12 cellular contexts compared by ENCODE assay signal in the genomic region with DNA sequence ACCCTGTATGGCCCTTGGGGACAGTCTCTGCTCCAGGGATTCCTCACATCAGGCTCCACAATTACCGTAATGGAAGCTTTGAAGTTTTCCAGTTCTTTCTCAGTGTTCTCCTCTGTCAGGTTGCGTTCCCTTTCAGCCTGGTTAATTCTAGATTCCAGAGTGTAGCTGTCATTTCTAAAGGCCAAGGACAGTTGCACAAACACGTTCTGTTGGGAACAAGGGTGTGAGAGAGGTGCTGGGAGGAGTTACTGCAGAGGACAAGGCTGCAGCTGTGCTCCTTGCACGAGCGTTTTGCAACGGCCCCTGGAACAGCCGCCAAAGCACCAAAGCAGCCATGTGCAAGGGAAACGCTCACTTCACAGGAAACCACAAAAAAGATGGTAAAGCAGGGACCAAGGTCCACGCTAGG. TPM values are rescaled to one million over a fixed set of nuclear protein-coding genes. Genes with fewer than 3 reads are reported as not detected.
DNase-seq lines count a peak whose midpoint lies in the region; ATAC-seq and TF ChIP-seq lines count a peak whose summit lies in the region.
"Had no signal": no experiment of that assay in that cellular context is flagged by ENCODE, and none has a peak within 500 bp of the region (broad histone marks: within the 10 kb centered on the region; RNA-seq: fewer than 3 reads in every experiment).

No MANE protein-coding gene starts in this region.

- WGBS in heart left ventricle, 4 donors, result 42 to 52% (median 44%) methylated on average over 9 of the region's 9 CpGs

- H3K27me3 Mint-ChIP-seq in WTC11 (ENCODE audit: low read depth), result no peaks in the 10 kb centered on the region
- peaks cover 9 to 10% of the 10 kb centered on the region in 2 donors for H3K27me3 Mint-ChIP-seq in T-cell

- H3K4me1 ChIP-seq in DND-41 (ENCODE audit: insufficient read depth, low read length), result peaks cover 9% of the 10 kb centered on the region
- peaks cover 0 to 90% (median 20%) of the 10 kb centered on the region in 12 donors for H3K4me1 ChIP-seq in heart left ventricle
- H3K4me1 ChIP-seq in rectal smooth muscle tissue (ENCODE audit: control insufficient read depth, insufficient read depth, low read length), result peaks cover 21% of the 10 kb centered on the region

- H3K9me3 Mint-ChIP-seq in WTC11 (no peaks in the 10 kb centered on the region), T-cell (no peaks in the 10 kb centered on the region)
- H3K9me3 Mint-ChIP-seq: CD8-positive, alpha-beta T cell; GM23338; T-helper 1 cell treated with Interleukin-12 subunit alpha and Interleukin-12 subunit beta and Interleukin-4 antibody, amounts not matched to agents 30 μg/mL and 1 μg/mL, for 36 hours had no signal

- CTCF ChIA-PET in WTC11 (lab: Charles Lee) (interaction anchor here (1.6 to 2.4 kb wide), 2 partner anchors 20 to 153 kb away, joined by 5 to 10 read pairs; no protein-coding TSS in a partner anchor), T-cell (lab: Charles Lee) (no interaction called here)

- ATAC-seq in DND-41 (ENCODE audit: insufficient read depth, low read depth) (peak; percentile 92), WTC11 (no peak), heart left ventricle (peak; percentile 46 to 88 (median 75)), T-cell (replicated peaks in 1 of 4) (no peak)
- ATAC-seq: CD8-positive, alpha-beta T cell; GM23338 had no signal

- POLR2A ChIA-PET in WTC11 (lab: Charles Lee), result no interaction called here
- POLR2A ChIA-PET in T-cell (lab: Charles Lee), result no interaction called here

- H3K27ac ChIP-seq in DND-41 (ENCODE audit: low read length) (no peak overlapping the region; the same call in 1 of the 2 replicates), heart left ventricle (peak overlapping the region; percentile 4 to 92 (median 46)), rectal smooth muscle tissue (ENCODE audit: low read depth, low read length) (peak overlapping the region; percentile 61)

- H3K9me3 ChIP-seq in DND-41 (ENCODE audit: insufficient read depth, low read length, severe bottlenecking), result no peaks in the 10 kb centered on the region
- H3K9me3 ChIP-seq in heart left ventricle, result no peaks in the 10 kb centered on the region

- H3K4me2 ChIP-seq in DND-41 (ENCODE audit: insufficient read depth, low read length), result no peak overlapping the region
- H3K4me2 ChIP-seq: GM23338 had no signal

- H3K36me3 Mint-ChIP-seq in WTC11, result no peaks in the 10 kb centered on the region
- H3K36me3 Mint-ChIP-seq in T-cell, result no peaks in the 10 kb centered on the region
- H3K36me3 Mint-ChIP-seq: CD8-positive, alpha-beta T cell had no signal

- H3K36me3 ChIP-seq in DND-41 (ENCODE audit: insufficient read depth, low read length) (no peaks in the 10 kb centered on the region), heart left ventricle (peaks cover 0 to 3% (median 0%) of the 10 kb centered on the region in 9 donors), rectal smooth muscle tissue (ENCODE audit: control insufficient read depth, insufficient read depth, low read length) (peaks cover 7% of the 10 kb centered on the region)

- TF ChIP-seq CTCF in DND-41 (IDR thresholded peaks at IDR 0.05; ENCODE audit: borderline replicate concordance, extremely low read depth, low read length, poor library complexity, severe bottlenecking), result no peak
- no peak for TF ChIP-seq CTCF in WTC11 (IDR thresholded peaks at IDR 0.05)
- no peak for TF ChIP-seq CTCF in heart left ventricle (IDR thresholded peaks at IDR 0.05)

- no peaks in the 10 kb centered on the region for H3K79me2 ChIP-seq in DND-41 (ENCODE audit: insufficient read depth, low read length)

- intact Hi-C loops in heart left ventricle (cut with DNase I), result no loop called here

- H3K4me3 Mint-ChIP-seq in WTC11 (no peak overlapping the region), T-cell (no peak overlapping the region)
- H3K4me3 Mint-ChIP-seq: CD8-positive, alpha-beta T cell; GM23338; T-helper 1 cell treated with Interleukin-12 subunit alpha and Interleukin-12 subunit beta and Interleukin-4 antibody, amounts not matched to agents 30 μg/mL and 1 μg/mL, for 36 hours had no signal

- H3K4me1 Mint-ChIP-seq in WTC11 (peaks cover 19% of the 10 kb centered on the region), T-cell (peaks cover 2 to 7% (median 5%) of the 10 kb centered on the region in 3 donors)

- no peak overlapping the region for H3K9ac ChIP-seq in DND-41 (ENCODE audit: low read depth, low read length)
- no peak overlapping the region for H3K9ac ChIP-seq in rectal smooth muscle tissue (ENCODE audit: low read length)

- H3K27ac Mint-ChIP-seq in WTC11, result 0 out of 2 replicates have a peak overlapping the region, but pooled peaks have one; percentile 20
- H3K27ac Mint-ChIP-seq in T-cell, result no peak overlapping the region
- H3K27ac Mint-ChIP-seq: CD8-positive, alpha-beta T cell; GM23338; T-helper 1 cell treated with Interleukin-12 subunit alpha and Interleukin-12 subunit beta and Interleukin-4 antibody, amounts not matched to agents 30 μg/mL and 1 μg/mL, for 36 hours had no signal

- no peak for TF ChIP-seq POLR2A in heart left ventricle (IDR thresholded peaks at IDR 0.05)

- no peaks in the 10 kb centered on the region; the same call in 1 of the 2 replicates for H4K20me1 ChIP-seq in DND-41 (ENCODE audit: insufficient read depth, low read length)

- H2AFZ ChIP-seq in DND-41 (ENCODE audit: low read depth, low read length), result no peak overlapping the region
- H2AFZ ChIP-seq: GM23338 had no signal

- DNase-seq in DND-41, result peak; percentile 64
- DNase-seq in WTC11 (ENCODE audit: low spot score), result no peak
- peak in 3 of 5 donors; percentile 62 to 73 (median 68) for DNase-seq in heart left ventricle
- no peak for DNase-seq in iPS-NIHi7 (ENCODE audit: extremely low spot score)
- no peak for DNase-seq in T-cell
- DNase-seq in DMS 273 (lab: John Stamatoyannopoulos, UW; ENCODE audit: unreplicated experiment), result no peak
- no peak for DNase-seq in RKO (ENCODE audit: low spot score)
- DNase-seq: activated T-cell treated with anti-CD3 and anti-CD28 coated beads, Interleukin-2, amount 50 U/mL, for 48 hours; CD8-positive, alpha-beta T cell had no signal

- H3K4me3 ChIP-seq in DND-41 (ENCODE audit: low read depth in 1 of 2, low read length in 2 of 2) (no peak overlapping the region), heart left ventricle (no peak overlapping the region), rectal smooth muscle tissue (ENCODE audit: low read length) (no peak overlapping the region)
- H3K4me3 ChIP-seq: GM23338 had no signal

- peaks cover 11% of the 10 kb centered on the region for H3K27me3 ChIP-seq in DND-41 (ENCODE audit: insufficient read depth, low read length, poor library complexity)
- H3K27me3 ChIP-seq in heart left ventricle, result no peaks in the 10 kb centered on the region
- H3K27me3 ChIP-seq in rectal smooth muscle tissue (ENCODE audit: control insufficient read depth, insufficient read depth, low read length), result no peaks in the 10 kb centered on the region

TF ChIP-seq in WTC11, 78 proteins besides CTCF, POLR2A, EP300 and RAD21:
- TF ChIP-seq, protein P1, sequence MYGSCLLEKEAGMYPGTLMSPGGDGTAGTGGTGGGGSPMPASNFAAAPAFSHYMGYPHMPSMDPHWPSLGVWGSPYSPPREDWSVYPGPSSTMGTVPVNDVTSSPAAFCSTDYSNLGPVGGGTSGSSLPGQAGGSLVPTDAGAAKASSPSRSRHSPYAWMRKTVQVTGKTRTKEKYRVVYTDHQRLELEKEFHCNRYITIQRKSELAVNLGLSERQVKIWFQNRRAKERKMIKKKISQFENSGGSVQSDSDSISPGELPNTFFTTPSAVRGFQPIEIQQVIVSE (CRISPR knock-in tag; IDR thresholded peaks at IDR 0.05; ENCODE audit: borderline replicate concordance), result no peak
- TF ChIP-seq GABPB1 (CRISPR knock-in tag; IDR thresholded peaks at IDR 0.05), result peak; percentile 34; the same call in 1 of the 2 replicates
- TF ChIP-seq, protein P2, sequence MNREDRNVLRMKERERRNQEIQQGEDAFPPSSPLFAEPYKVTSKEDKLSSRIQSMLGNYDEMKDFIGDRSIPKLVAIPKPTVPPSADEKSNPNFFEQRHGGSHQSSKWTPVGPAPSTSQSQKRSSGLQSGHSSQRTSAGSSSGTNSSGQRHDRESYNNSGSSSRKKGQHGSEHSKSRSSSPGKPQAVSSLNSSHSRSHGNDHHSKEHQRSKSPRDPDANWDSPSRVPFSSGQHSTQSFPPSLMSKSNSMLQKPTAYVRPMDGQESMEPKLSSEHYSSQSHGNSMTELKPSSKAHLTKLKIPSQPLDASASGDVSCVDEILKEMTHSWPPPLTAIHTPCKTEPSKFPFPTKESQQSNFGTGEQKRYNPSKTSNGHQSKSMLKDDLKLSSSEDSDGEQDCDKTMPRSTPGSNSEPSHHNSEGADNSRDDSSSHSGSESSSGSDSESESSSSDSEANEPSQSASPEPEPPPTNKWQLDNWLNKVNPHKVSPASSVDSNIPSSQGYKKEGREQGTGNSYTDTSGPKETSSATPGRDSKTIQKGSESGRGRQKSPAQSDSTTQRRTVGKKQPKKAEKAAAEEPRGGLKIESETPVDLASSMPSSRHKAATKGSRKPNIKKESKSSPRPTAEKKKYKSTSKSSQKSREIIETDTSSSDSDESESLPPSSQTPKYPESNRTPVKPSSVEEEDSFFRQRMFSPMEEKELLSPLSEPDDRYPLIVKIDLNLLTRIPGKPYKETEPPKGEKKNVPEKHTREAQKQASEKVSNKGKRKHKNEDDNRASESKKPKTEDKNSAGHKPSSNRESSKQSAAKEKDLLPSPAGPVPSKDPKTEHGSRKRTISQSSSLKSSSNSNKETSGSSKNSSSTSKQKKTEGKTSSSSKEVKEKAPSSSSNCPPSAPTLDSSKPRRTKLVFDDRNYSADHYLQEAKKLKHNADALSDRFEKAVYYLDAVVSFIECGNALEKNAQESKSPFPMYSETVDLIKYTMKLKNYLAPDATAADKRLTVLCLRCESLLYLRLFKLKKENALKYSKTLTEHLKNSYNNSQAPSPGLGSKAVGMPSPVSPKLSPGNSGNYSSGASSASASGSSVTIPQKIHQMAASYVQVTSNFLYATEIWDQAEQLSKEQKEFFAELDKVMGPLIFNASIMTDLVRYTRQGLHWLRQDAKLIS (CRISPR knock-in tag; IDR thresholded peaks at IDR 0.05; ENCODE audit: borderline replicate concordance), result no peak
TF ChIP-seq in WTC11: peak in this region for 1.

RNA-seq across cellular contexts. Expression of a gene that starts 35.9 kb away (rescaled TPM):
- total RNA-seq in WTC11 (2021) (0.24 to 0.37 TPM (median 0.32 TPM) in 3 replicates), heart left ventricle (100 to 1,000 TPM in 1 of 9 donors, 10 to 100 TPM in 7, 1 to 10 TPM in 1; 8.1 to 163 (median 36.6) TPM), T-cell (under 1 TPM in 3 of 5 donors, not detected in 2; 0.33 to 0.61 (median 0.38) TPM)
- 10 to 100 TPM in 1 of 2 donors, 1 to 10 TPM in 1; 8.5 to 15.5 TPM for polyA plus RNA-seq in heart left ventricle
- total RNA-seq: CD8-positive, alpha-beta T cell had no signal
- polyA plus RNA-seq: GM23338 had no signal

Comparison
In these comparisons a context has a peak if more than half of its experiments do, and no peak if none do; other contexts are left out.
1. ATAC-seq: peak in DND-41 (single experiment) and heart left ventricle (4 of 4); none in WTC11 (single experiment) and T-cell (0 of 4).
2. DNase-seq: peak in DND-41 (single experiment) and heart left ventricle (3 of 5); none in WTC11 (single experiment), iPS-NIHi7 (single experiment), T-cell (0 of 34), DMS 273 (single experiment) and RKO (single experiment).